ENCODE assay signal across 8 cellular contexts in genomic region chr22:21632237-21632895, GRCh38. TPM values are rescaled to one million over a fixed set of nuclear protein-coding genes. Genes with fewer than 3 reads are reported as not detected.
A peak's percentile ranks its signal among the peaks of the same experiment; 100 is the strongest.
DNase-seq lines count a peak whose midpoint lies in the region.

A gene with protein sequence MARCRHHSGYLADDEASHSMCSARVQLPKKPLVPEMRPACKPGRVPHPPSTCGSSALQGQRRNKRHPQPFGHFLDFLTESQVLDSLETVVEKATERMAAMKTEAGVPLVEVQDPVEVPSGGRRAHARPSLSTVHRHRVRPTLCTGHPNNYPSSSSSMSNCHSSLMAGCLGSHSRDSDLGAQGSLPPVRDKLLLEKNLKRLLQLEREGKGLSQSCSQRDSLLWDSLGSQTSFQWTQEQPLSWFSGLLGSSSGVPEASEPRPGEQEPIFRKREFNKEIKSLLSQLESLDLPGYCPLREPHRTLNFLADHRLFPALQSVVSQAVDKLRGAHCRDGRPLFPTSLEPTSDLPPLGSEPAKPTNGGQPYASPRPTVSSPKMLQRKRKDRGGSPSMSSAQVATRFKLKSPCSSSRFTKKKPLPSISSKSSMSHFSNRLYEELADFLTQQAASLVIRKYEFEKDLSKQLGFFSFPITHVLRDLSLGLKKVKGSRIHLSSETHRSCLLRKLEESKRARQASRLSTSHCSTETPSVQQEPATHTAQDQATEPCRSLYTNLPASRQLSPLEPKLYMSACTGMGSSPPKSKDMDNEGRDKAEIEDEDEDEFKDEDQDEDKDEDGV (plus strand): TSS chr22:21632760. CDS start chr22:21633182, 422 bp downstream.

- DNase-seq in NCI-H1092 (lab: John Stamatoyannopoulos, UW) (peak; percentile 9), NCI-H1092 treated with DMSO at 0.1 percent for 48 hours (lab: John Stamatoyannopoulos, UW) (no peak), T-helper 22 cell (ENCODE audit: low read depth) (peak; percentile 67), dermis blood vessel endothelial cell (peak; percentile 37), NCI-H524 treated with DMSO at 0.1 percent for 48 hours (lab: John Stamatoyannopoulos, UW) (no peak), ecto neural progenitor cell (ENCODE audit: low spot score) (no peak), pons (ENCODE audit: low spot score) (no peak)
- peak; percentile 36 for DNase-seq in stimulated activated CD8-positive, alpha-beta memory T cell treated with anti-CD3 and anti-CD28 coated beads, Interleukin-7, amount 100 ng/mL, for 24 hours (ENCODE audit: low read depth)

RNA-seq across cellular contexts. Expression of the gene that starts here (rescaled TPM):
- 0.17 and 0.28 TPM in 2 replicates for total RNA-seq in dermis blood vessel endothelial cell

Comparison
In these comparisons a context has a peak if more than half of its experiments do, and no peak if none do; other contexts are left out.
1. DNase-seq: peak in NCI-H1092 (single experiment), T-helper 22 cell (single experiment) and stimulated activated CD8-positive, alpha-beta memory T cell treated with anti-CD3 and anti-CD28 coated beads, Interleukin-7, amount 100 ng/mL, for 24 hours (single experiment); none in NCI-H1092 treated with DMSO at 0.1 percent for 48 hours (single experiment), NCI-H524 treated with DMSO at 0.1 percent for 48 hours (single experiment), ecto neural progenitor cell (single experiment) and pons (single experiment).
2. Peak in DNase-seq in dermis blood vessel endothelial cell; RNA of the gene not detected or under 1 TPM.